ENCODE assay signal across 25 cellular contexts in the genomic region with DNA sequence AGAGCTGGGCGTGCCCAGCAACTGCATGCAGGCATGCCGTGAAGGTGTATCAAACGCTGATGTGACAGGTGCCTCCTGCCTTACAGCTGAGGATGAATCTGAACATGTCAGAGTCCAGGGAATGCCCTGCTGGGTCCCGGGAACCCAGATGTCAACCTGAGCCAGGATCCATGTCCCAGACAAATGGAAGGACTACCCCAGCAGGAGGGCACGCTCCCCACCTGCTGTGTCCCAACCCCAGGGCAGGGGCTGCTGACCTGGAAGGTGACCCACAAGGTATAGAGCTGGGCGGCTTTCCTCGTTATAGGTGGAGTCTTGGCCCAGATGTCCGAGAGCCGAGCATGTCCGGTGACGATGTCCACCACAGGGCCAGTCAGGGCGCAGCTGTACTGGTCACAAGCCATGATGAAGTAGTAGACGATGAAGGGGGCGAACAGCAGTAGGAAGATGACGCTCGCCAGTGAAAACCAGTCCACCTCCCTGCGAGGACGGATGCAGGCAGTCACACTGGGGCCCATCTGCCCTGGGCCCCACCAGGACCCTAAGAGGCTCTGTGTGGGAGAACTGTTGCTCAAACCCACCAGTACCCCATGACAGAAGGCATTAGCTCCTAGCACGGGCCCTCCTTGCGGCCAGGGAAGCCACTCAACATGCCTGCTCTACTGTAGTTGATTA. TPM values are rescaled to one million over a fixed set of nuclear protein-coding genes. Genes with fewer than 3 reads are reported as not detected.
DNase-seq lines count a peak whose midpoint lies in the region; ATAC-seq, FAIRE-seq and TF ChIP-seq lines count a peak whose summit lies in the region.
"Had no signal": no experiment of that assay in that cellular context is flagged by ENCODE, and none has a peak within 500 bp of the region (broad histone marks: within the 10 kb centered on the region; RNA-seq: fewer than 3 reads in every experiment).

No MANE protein-coding gene starts in this region.

- peaks cover 32% of the 10 kb centered on the region for H3K79me2 ChIP-seq in HepG2 (ENCODE audit: insufficient read depth, low read length)

- intact Hi-C loops in cardiac septum (cut with DNase I) = no loop called here
- intact Hi-C loops in heart left ventricle (cut with DNase I) = no loop called here
- intact Hi-C loops in HepG2 (cut with micrococcal nuclease; ENCODE audit: unreplicated experiment) = no loop called here
- intact Hi-C loops in stomach (cut with DNase I; ENCODE audit: low total_unique reads) = no loop called here

- H3K4me1 ChIP-seq in heart left ventricle = peaks cover 0 to 19% (median 6%) of the 10 kb centered on the region in 12 donors
- peaks cover 29% of the 10 kb centered on the region for H3K4me1 ChIP-seq in HepG2 (ENCODE audit: insufficient read depth, low read length)
- H3K4me1 ChIP-seq in stomach = peaks cover 6 to 17% (median 14%) of the 10 kb centered on the region in 4 donors
- H3K4me1 ChIP-seq: SJCRH30 had no signal

- H3K4me3 ChIP-seq in heart left ventricle (no peak overlapping the region), HepG2 (replicated peaks in 1 of 3; ENCODE audit: insufficient read depth in 1 of 3, low read depth in 2 of 3, low read length in 3 of 3) (no peak overlapping the region; a peak in 1 of 6 replicates), stomach (no peak overlapping the region)
- H3K4me3 ChIP-seq: A549, SJCRH30 had no signal

- no peak for TF ChIP-seq RAD21 in HepG2 (CRISPR knock-in tag; IDR thresholded peaks at IDR 0.05)

- TF ChIP-seq CTCF in heart left ventricle (IDR thresholded peaks at IDR 0.05) (no peak), HepG2 (CRISPR knock-in tag; IDR thresholded peaks at IDR 0.05) (no peak), stomach (IDR thresholded peaks at IDR 0.05) (no peak)

- H3K9me3 ChIP-seq in heart left ventricle (peaks cover 0 to 6% (median 0%) of the 10 kb centered on the region in 12 donors), HepG2 (ENCODE audit: low read length) (no peaks in the 10 kb centered on the region), stomach (no peaks in the 10 kb centered on the region)

- in situ Hi-C loops in HepG2 (cut with HindIII; ENCODE audit: extremely low pct_ligation_motif_present, low pct_unique_long_range_greater_than_20kb) = no loop called here

- WGBS in heart left ventricle, 4 donors = 91 to 97% (median 95%) methylated on average over 18 to 20 of the region's 20 CpGs
- 100% methylated on average over 6 of the region's 20 CpGs for WGBS in HepG2 (ENCODE audit: low lambda C conversion rate)
- WGBS in stomach, 5 donors = 94 to 97% (median 96%) methylated on average over 15 to 20 of the region's 20 CpGs

- ATAC-seq in heart left ventricle (no peak), HepG2 (no peak), GM19351 (IDR thresholded peaks at IDR 0.05; ENCODE audit: unreplicated experiment) (no peak)
- ATAC-seq: A549, HCT116, SK-N-SH treated with all-trans-retinoic acid at 6 μM for 48 hours had no signal

- TF ChIP-seq EP300 in HepG2 (IDR thresholded peaks at IDR 0.05; ENCODE audit: low read depth in 2 of 2, low read length in 2 of 2) (no peak), HepG2 (CRISPR knock-in tag; IDR thresholded peaks at IDR 0.05; ENCODE audit: borderline replicate concordance) (no peak), stomach (IDR thresholded peaks at IDR 0.05) (no peak)

- FAIRE-seq in HepG2 (lab: Jason Lieb, UNC) = no peak
- FAIRE-seq: A549, GM12891, RCC 7860 had no signal

- DNase-seq in cardiac septum (ENCODE audit: low spot score) (peak; percentile 38), heart left ventricle (no peak), HepG2 (ENCODE audit: low spot score) (no peak), stomach (no peak)
- DNase-seq: Calu3, DMS79 treated with DMSO at 0.1 percent for 48 hours, GF-D8, Kasumi-1, MV-4-11, NCI-H1105, NCI-H1436 treated with DMSO at 0.1 percent for 48 hours, NCI-H187 treated with DMSO at 0.1 percent for 48 hours, NCI-H446, NCI-H524 treated with DMSO at 0.1 percent for 48 hours, NCI-H774, SJCRH30 had no signal

- H3K27me3 ChIP-seq in heart left ventricle (no peaks in the 10 kb centered on the region), HepG2 (ENCODE audit: control insufficient read depth in 1 of 2, insufficient read depth in 2 of 2, low read length in 2 of 2) (no peaks in the 10 kb centered on the region), stomach (no peaks in the 10 kb centered on the region)
- H3K27me3 ChIP-seq: SJCRH30 had no signal

- no peak overlapping the region for H3K4me2 ChIP-seq in HepG2 (ENCODE audit: low read depth, low read length)
- H3K4me2 ChIP-seq: A549 had no signal

- H3K27ac ChIP-seq in heart left ventricle = no peak overlapping the region
- peak overlapping the region; percentile 69 for H3K27ac ChIP-seq in angular gyrus (ENCODE audit: low read depth, low read length)
- no peak overlapping the region for H3K27ac ChIP-seq in HepG2 (ENCODE audit: extremely low read length, insufficient read depth, low read length)
- peak overlapping the region; percentile 69 for H3K27ac ChIP-seq in temporal lobe (ENCODE audit: low read depth, low read length)
- no peak overlapping the region for H3K27ac ChIP-seq in stomach
- H3K27ac ChIP-seq: A549, HL-60, SJCRH30 had no signal

- H4K20me1 ChIP-seq in HepG2 (ENCODE audit: insufficient read depth, low read length) = peaks cover 31% of the 10 kb centered on the region

- H3K36me3 ChIP-seq in heart left ventricle (peaks cover 0 to 54% (median 25%) of the 10 kb centered on the region in 9 donors), HepG2 (replicated peaks in 1 of 2; ENCODE audit: control insufficient read depth in 1 of 2, insufficient read depth in 2 of 2, low read length in 2 of 2) (peaks cover 31 to 74% of the 10 kb centered on the region in 2 experiments), stomach (peaks cover 9 to 71% (median 60%) of the 10 kb centered on the region in 4 donors)

- POLR2A ChIA-PET in HepG2 (lab: Yijun Ruan, JAX) = no interaction called here

- no TSS peak for BruUV-seq in HepG2 (replicated peaks; lab: Mats Ljungman, UMichigan)

- TF ChIP-seq POLR2A in heart left ventricle (IDR thresholded peaks at IDR 0.05) (no peak), HepG2 (IDR thresholded peaks at IDR 0.05; ENCODE audit: insufficient read depth in 1 of 2, low read depth in 2 of 2, low read length in 2 of 2) (no peak), stomach (IDR thresholded peaks at IDR 0.05) (no peak)

- CTCF ChIA-PET in HepG2 (lab: Yijun Ruan, JAX; ENCODE audit: low intra/inter-chr PET ratio, low total read pairs) = no interaction called here

- H2AFZ ChIP-seq in HepG2 (ENCODE audit: low read length) = no peak overlapping the region

- no peak overlapping the region for H3K9ac ChIP-seq in HepG2 (ENCODE audit: insufficient read depth, low read depth, low read length)

RNA-seq across cellular contexts. Expression of a gene that starts 4.3 kb away (rescaled TPM):
- total RNA-seq in cardiac septum (31.2 TPM), heart left ventricle (10 to 100 TPM; 19.8 to 44.5 (median 30.8) TPM), HepG2 (2016; rRNA removed; fragmentation: Illumina TruSeq; extraction: Trizol) (40.4 and 96.0 TPM in 2 replicates), temporal lobe (20.9 TPM), stomach (10 to 100 TPM; 11.2 to 58.8 (median 17.9) TPM)
- polyA plus RNA-seq in heart left ventricle (10 to 100 TPM; 12.6 to 22.2 TPM), HepG2 (2011; rRNA removed) (143 and 241 TPM in 2 replicates), stomach (10 to 100 TPM in 2 of 3 donors, 1 to 10 TPM in 1; 3.5 to 13.2 (median 11.2) TPM)
- total RNA-seq in HepG2 (2016; cell fraction: cytosol; rRNA removed; fragmentation: Illumina TruSeq; extraction: Trizol; ENCODE audit: low read depth) = 11.3 and 13.3 TPM in 2 replicates
- total RNA-seq in HepG2 (2016; cell fraction: insoluble cytoplasmic fraction; rRNA removed; fragmentation: Illumina TruSeq; extraction: Trizol) = 38.3 and 98.7 TPM in 2 replicates
- total RNA-seq in HepG2 (2016; cell fraction: membrane; rRNA removed; fragmentation: Illumina TruSeq; extraction: Trizol) = 26.9 and 29.4 TPM in 2 replicates
- total RNA-seq in HepG2 (2016; cell fraction: nucleus; rRNA removed; fragmentation: Illumina TruSeq; extraction: Trizol) = 77.9 and 89.2 TPM in 2 replicates
- 92.8 and 116 TPM in 2 replicates for polyA plus RNA-seq in HepG2 (2011; cell fraction: cytosol; rRNA removed)
- polyA plus RNA-seq in HepG2 (2011; cell fraction: nucleus; rRNA removed) = 82.1 and 131 TPM in 2 replicates
- polyA plus RNA-seq in HepG2 (2012) = 315 and 354 TPM in 2 replicates
- polyA plus RNA-seq in HepG2 (2016; cell fraction: cytosol; fragmentation: Illumina TruSeq; extraction: Trizol; ENCODE audit: low read depth) = 16.5 and 16.7 TPM in 2 replicates
- 50.6 and 73.9 TPM in 2 replicates for polyA plus RNA-seq in HepG2 (2016; cell fraction: insoluble cytoplasmic fraction; fragmentation: Illumina TruSeq; extraction: Trizol; ENCODE audit: low read depth)
- 26.0 and 32.3 TPM in 2 replicates for polyA plus RNA-seq in HepG2 (2016; cell fraction: membrane; fragmentation: Illumina TruSeq; extraction: Trizol; ENCODE audit: low read depth)
- 165 and 172 TPM in 2 replicates for polyA plus RNA-seq in HepG2 (2016; cell fraction: nucleus; fragmentation: Illumina TruSeq; extraction: Trizol; ENCODE audit: insufficient read depth, low read depth)
- polyA minus RNA-seq in HepG2 (2011; rRNA and poly(A)+ RNA removed; ENCODE audit: low replicate concordance) = 160 and 313 TPM in 2 replicates
- 161 and 251 TPM in 2 replicates for polyA minus RNA-seq in HepG2 (2011; cell fraction: cytosol; rRNA and poly(A)+ RNA removed)
- polyA minus RNA-seq in HepG2 (2011; cell fraction: nucleus; rRNA and poly(A)+ RNA removed) = 34.2 and 48.4 TPM in 2 replicates

RNA-seq across cellular contexts. Expression of a gene that starts 9.1 kb away (rescaled TPM):
- total RNA-seq in cardiac septum = 22.0 TPM
- total RNA-seq in heart left ventricle = 10 to 100 TPM; 11.4 to 41.9 (median 18.0) TPM
- 10 to 100 TPM; 19.4 to 23.4 TPM for polyA plus RNA-seq in heart left ventricle
- total RNA-seq in HepG2 (2016; rRNA removed; fragmentation: Illumina TruSeq; extraction: Trizol) = 27.1 and 35.7 TPM in 2 replicates
- total RNA-seq in HepG2 (2016; cell fraction: cytosol; rRNA removed; fragmentation: Illumina TruSeq; extraction: Trizol; ENCODE audit: low read depth) = 8.5 and 12.4 TPM in 2 replicates
- 24.1 and 36.5 TPM in 2 replicates for total RNA-seq in HepG2 (2016; cell fraction: insoluble cytoplasmic fraction; rRNA removed; fragmentation: Illumina TruSeq; extraction: Trizol)
- 13.6 and 14.7 TPM in 2 replicates for total RNA-seq in HepG2 (2016; cell fraction: membrane; rRNA removed; fragmentation: Illumina TruSeq; extraction: Trizol)
- total RNA-seq in HepG2 (2016; cell fraction: nucleus; rRNA removed; fragmentation: Illumina TruSeq; extraction: Trizol) = 51.5 and 52.3 TPM in 2 replicates
- polyA plus RNA-seq in HepG2 (2011; rRNA removed) = 51.5 and 63.4 TPM in 2 replicates
- polyA plus RNA-seq in HepG2 (2011; cell fraction: cytosol; rRNA removed) = 35.3 and 38.4 TPM in 2 replicates
- 278 and 289 TPM in 2 replicates for polyA plus RNA-seq in HepG2 (2011; cell fraction: nucleus; rRNA removed)
- polyA plus RNA-seq in HepG2 (2012) = 36.9 and 39.9 TPM in 2 replicates
- 8.2 and 8.4 TPM in 2 replicates for polyA plus RNA-seq in HepG2 (2016; cell fraction: cytosol; fragmentation: Illumina TruSeq; extraction: Trizol; ENCODE audit: low read depth)
- polyA plus RNA-seq in HepG2 (2016; cell fraction: insoluble cytoplasmic fraction; fragmentation: Illumina TruSeq; extraction: Trizol; ENCODE audit: low read depth) = 21.4 and 22.2 TPM in 2 replicates
- polyA plus RNA-seq in HepG2 (2016; cell fraction: membrane; fragmentation: Illumina TruSeq; extraction: Trizol; ENCODE audit: low read depth) = 8.4 and 8.9 TPM in 2 replicates
- polyA plus RNA-seq in HepG2 (2016; cell fraction: nucleus; fragmentation: Illumina TruSeq; extraction: Trizol; ENCODE audit: insufficient read depth, low read depth) = 95.9 and 99.0 TPM in 2 replicates
- 80.9 and 97.1 TPM in 2 replicates for polyA minus RNA-seq in HepG2 (2011; rRNA and poly(A)+ RNA removed; ENCODE audit: low replicate concordance)
- polyA minus RNA-seq in HepG2 (2011; cell fraction: cytosol; rRNA and poly(A)+ RNA removed) = 17.1 and 19.6 TPM in 2 replicates
- 117 and 142 TPM in 2 replicates for polyA minus RNA-seq in HepG2 (2011; cell fraction: nucleus; rRNA and poly(A)+ RNA removed)
- total RNA-seq in temporal lobe = 18.7 TPM
- total RNA-seq in stomach = 100 to 1,000 TPM in 3 of 5 donors, 10 to 100 TPM in 2; 49.0 to 320 (median 104) TPM
- 10 to 100 TPM; 28.0 to 74.9 (median 29.4) TPM for polyA plus RNA-seq in stomach

Comparison
In these comparisons a context has a peak if more than half of its experiments do, and no peak if none do; other contexts are left out.
1. H3K27ac ChIP-seq: peak in angular gyrus (single experiment) and temporal lobe (single experiment); none in heart left ventricle (0 of 12), HepG2 (single experiment) and stomach (0 of 5).